In the genomic region with DNA sequence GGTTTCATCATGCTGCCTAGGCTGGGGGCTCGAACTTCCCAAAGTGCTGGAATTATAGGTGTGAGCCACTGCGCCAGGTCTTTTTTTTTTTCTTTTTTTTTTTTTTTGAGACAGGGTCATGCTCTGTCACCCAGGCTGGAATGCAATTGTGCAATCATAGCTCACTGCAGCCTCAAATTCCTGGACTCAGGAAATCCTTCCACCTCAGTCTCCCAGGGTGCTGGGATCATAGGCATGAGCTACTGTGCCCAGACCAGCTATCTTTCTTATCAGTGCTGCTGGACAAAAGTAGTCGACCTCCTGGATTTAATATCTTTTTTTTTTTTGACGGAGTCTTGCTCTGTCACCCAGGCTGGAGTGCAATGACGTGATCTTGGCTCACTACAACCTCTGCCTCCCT, we compare ENCODE assay signal across 22 cellular contexts.
DNase-seq lines count a peak whose midpoint lies in the region; ATAC-seq, FAIRE-seq and TF ChIP-seq lines count a peak whose summit lies in the region.
"Had no signal": no experiment of that assay in that cellular context is flagged by ENCODE, and none has a peak within 500 bp of the region (broad histone marks: within the 10 kb centered on the region; RNA-seq: fewer than 3 reads in every experiment).

No MANE protein-coding gene starts in this region.

- H3K27me3 Mint-ChIP-seq in astrocyte (ENCODE audit: low read depth, unreplicated experiment) = no peaks in the 10 kb centered on the region
- H3K27me3 Mint-ChIP-seq: activated CD4-positive, alpha-beta memory T cell treated with anti-CD3 and anti-CD28 coated beads, Interleukin-2, amount 10 ng/mL, durations not matched to agents 7 days and 5 days; CD4-positive, alpha-beta memory T cell had no signal

- no peaks in the 10 kb centered on the region for H3K36me3 ChIP-seq in astrocyte (ENCODE audit: insufficient read depth, low read length)
- H3K36me3 ChIP-seq: cardiac muscle cell, Peyer's patch had no signal

- peaks cover 2% of the 10 kb centered on the region for H3K9me3 Mint-ChIP-seq in astrocyte (ENCODE audit: unreplicated experiment)
- H3K9me3 Mint-ChIP-seq: activated CD4-positive, alpha-beta memory T cell treated with anti-CD3 and anti-CD28 coated beads, Interleukin-2, amount 10 ng/mL, durations not matched to agents 7 days and 5 days had no signal

- H3K4me1 ChIP-seq in astrocyte (ENCODE audit: insufficient read depth, low read length) = no peaks in the 10 kb centered on the region
- H3K4me1 ChIP-seq: heart right ventricle, Peyer's patch had no signal

- no peak for TF ChIP-seq CTCF in AG10803 (conservative IDR thresholded peaks at IDR 0.05; ENCODE audit: low read length)
- no peak for TF ChIP-seq CTCF in astrocyte (IDR thresholded peaks at IDR 0.05; ENCODE audit: insufficient read depth, low read depth, low read length)

- H3K79me2 ChIP-seq in astrocyte (ENCODE audit: insufficient read depth, low read length) = no peaks in the 10 kb centered on the region

- H3K9me3 ChIP-seq in astrocyte (ENCODE audit: insufficient read depth, low read depth, low read length) = no peaks in the 10 kb centered on the region
- H3K9me3 ChIP-seq: Peyer's patch had no signal

- DNase-seq in AG10803 (ENCODE audit: low read depth) = peak; percentile 54
- DNase-seq in HS-27A (ENCODE audit: low read depth) = peak; percentile 4
- DNase-seq in astrocyte (ENCODE audit: low read depth) = peak; percentile 18
- DNase-seq in kidney glomerular epithelial cell (lab: John Stamatoyannopoulos, UW) = peak; percentile 54
- no peak for DNase-seq in UCSD-AML1 (lab: John Stamatoyannopoulos, UW; ENCODE audit: unreplicated experiment)
- no peak for DNase-seq in NK-92 (lab: John Stamatoyannopoulos, UW; ENCODE audit: unreplicated experiment)
- DNase-seq in activated naive CD4-positive, alpha-beta T cell (lab: John Stamatoyannopoulos, UW) = no peak
- DNase-seq: activated CD4-positive, alpha-beta memory T cell treated with anti-CD3 and anti-CD28 coated beads, Interleukin-2, amount 10 ng/mL, durations not matched to agents 7 days and 5 days; activated T-cell treated with anti-CD3 and anti-CD28 coated beads, Interleukin-2, amount 50 U/mL, for 48 hours; CD4-positive, alpha-beta memory T cell; dorsolateral prefrontal cortex; GOT3; heart right ventricle; NCI-H1436 treated with DMSO at 0.1 percent for 48 hours; NCI-H82; Peyer's patch; stimulated activated naive CD4-positive, alpha-beta T cell had no signal

- no peak overlapping the region for H3K9ac ChIP-seq in astrocyte (ENCODE audit: low read length)

- H3K4me1 Mint-ChIP-seq in astrocyte (ENCODE audit: low read depth, unreplicated experiment) = peaks cover 2% of the 10 kb centered on the region
- H3K4me1 Mint-ChIP-seq: activated CD4-positive, alpha-beta memory T cell treated with anti-CD3 and anti-CD28 coated beads, Interleukin-2, amount 10 ng/mL, durations not matched to agents 7 days and 5 days; CD4-positive, alpha-beta memory T cell; mesothelial cell of epicardium had no signal

- no peak overlapping the region for H3K27ac Mint-ChIP-seq in astrocyte (ENCODE audit: unreplicated experiment)
- H3K27ac Mint-ChIP-seq: activated CD4-positive, alpha-beta memory T cell treated with anti-CD3 and anti-CD28 coated beads, Interleukin-2, amount 10 ng/mL, durations not matched to agents 7 days and 5 days; activated naive CD4-positive, alpha-beta T cell treated with anti-CD3 and anti-CD28 coated beads, Interleukin-2, amount 50 U/mL, for 72 hours; mesothelial cell of epicardium had no signal

- no peak overlapping the region for H3K27ac ChIP-seq in astrocyte (ENCODE audit: low read depth, low read length)
- H3K27ac ChIP-seq: cardiac muscle cell, dorsolateral prefrontal cortex, heart right ventricle had no signal

- no peak for ATAC-seq in GM19455 (IDR thresholded peaks at IDR 0.05; ENCODE audit: unreplicated experiment)
- ATAC-seq: activated naive CD4-positive, alpha-beta T cell treated with anti-CD3 and anti-CD28 coated beads, Interleukin-2, amount 50 U/mL, for 72 hours; GM12878; heart right ventricle had no signal

- H3K4me2 ChIP-seq in astrocyte (ENCODE audit: low read length) = no peak overlapping the region

- H3K4me3 Mint-ChIP-seq in astrocyte (ENCODE audit: unreplicated experiment) = no peak overlapping the region
- H3K4me3 Mint-ChIP-seq: activated CD4-positive, alpha-beta memory T cell treated with anti-CD3 and anti-CD28 coated beads, Interleukin-2, amount 10 ng/mL, durations not matched to agents 7 days and 5 days; CD4-positive, alpha-beta memory T cell; mesothelial cell of epicardium had no signal

- H3K27me3 ChIP-seq in astrocyte (ENCODE audit: insufficient read depth, low read length) = no peaks in the 10 kb centered on the region
- H3K27me3 ChIP-seq: cardiac muscle cell, dorsolateral prefrontal cortex, heart right ventricle, Peyer's patch had no signal

- no peak overlapping the region for H3K4me3 ChIP-seq in AG10803 (ENCODE audit: low read length)
- H3K4me3 ChIP-seq in astrocyte (ENCODE audit: insufficient read depth, low read depth, low read length) = no peak overlapping the region
- H3K4me3 ChIP-seq: cardiac muscle cell, dorsolateral prefrontal cortex, GM12878, heart right ventricle, Peyer's patch had no signal

- peaks cover 2% of the 10 kb centered on the region for H3K36me3 Mint-ChIP-seq in astrocyte (ENCODE audit: low read depth, unreplicated experiment)
- H3K36me3 Mint-ChIP-seq: activated naive CD4-positive, alpha-beta T cell treated with anti-CD3 and anti-CD28 coated beads, Interleukin-2, amount 50 U/mL, for 72 hours had no signal

- H2AFZ ChIP-seq in astrocyte (ENCODE audit: low read depth, low read length) = no peak overlapping the region

- FAIRE-seq in astrocyte (lab: Jason Lieb, UNC) = no peak
- FAIRE-seq: GM12878 had no signal

- no peaks in the 10 kb centered on the region for H4K20me1 ChIP-seq in astrocyte (ENCODE audit: insufficient read depth, low read length)

Comparison
In these comparisons a context has a peak if more than half of its experiments do, and no peak if none do; other contexts are left out.
1. DNase-seq: peak in AG10803 (single experiment), HS-27A (single experiment), astrocyte (single experiment) and kidney glomerular epithelial cell (single experiment); none in UCSD-AML1 (single experiment), NK-92 (single experiment) and activated naive CD4-positive, alpha-beta T cell (0 of 4).